In the genomic region with DNA sequence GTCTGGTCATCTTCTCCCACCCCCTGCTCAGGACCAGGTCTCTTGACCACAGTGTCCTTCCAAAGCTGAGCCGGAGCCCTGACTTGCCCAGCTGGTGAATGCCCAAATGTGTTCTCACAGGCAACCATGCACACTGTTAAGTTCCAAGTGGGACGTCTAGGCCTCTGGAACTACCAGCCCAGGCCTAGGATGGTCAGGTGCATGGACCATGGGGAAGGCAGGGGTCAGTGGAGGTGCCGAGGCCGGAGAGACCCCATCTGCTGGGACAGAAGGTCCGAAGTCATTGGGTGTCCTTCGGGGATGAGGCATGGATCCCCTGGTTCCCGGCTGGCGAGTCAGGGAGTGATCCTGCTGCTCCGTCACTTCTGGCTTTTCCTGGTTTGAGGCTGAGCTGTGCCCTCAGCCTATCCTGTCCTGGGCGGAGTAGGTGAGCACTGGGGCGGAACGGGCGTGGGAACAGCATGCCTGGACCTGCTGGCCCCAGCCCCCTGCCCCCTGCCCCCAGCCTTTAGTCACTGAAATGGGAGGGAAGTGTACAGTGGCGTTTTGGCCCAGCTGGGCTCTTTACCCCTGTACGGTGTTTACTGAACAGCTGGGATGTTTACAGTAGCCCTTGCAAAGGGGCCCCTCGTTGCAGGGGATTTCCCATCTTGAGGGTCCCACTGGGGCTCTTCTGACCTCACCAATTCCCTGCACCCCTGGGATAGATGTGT, we compare ENCODE assay signal across 14 cellular contexts. TPM values are rescaled to one million over a fixed set of nuclear protein-coding genes. Genes with fewer than 3 reads are reported as not detected.
DNase-seq lines count a peak whose midpoint lies in the region; ATAC-seq and TF ChIP-seq lines count a peak whose summit lies in the region.
"Had no signal": no experiment of that assay in that cellular context is flagged by ENCODE, and none has a peak within 500 bp of the region (broad histone marks: within the 10 kb centered on the region; RNA-seq: fewer than 3 reads in every experiment).

No MANE protein-coding gene starts in this region.

- H2AFZ ChIP-seq in parathyroid adenoma: no peak overlapping the region
- H2AFZ ChIP-seq: GM23248 had no signal

- no peaks in the 10 kb centered on the region for H3K4me1 Mint-ChIP-seq in CD8-positive, alpha-beta T cell (ENCODE audit: low read depth)
- H3K4me1 Mint-ChIP-seq: CD4-positive, alpha-beta memory T cell had no signal

- H3K27ac Mint-ChIP-seq in CD8-positive, alpha-beta T cell: no peak overlapping the region
- H3K27ac Mint-ChIP-seq: effector memory CD8-positive, alpha-beta T cell had no signal

- no peaks in the 10 kb centered on the region for H3K36me3 ChIP-seq in parathyroid adenoma (ENCODE audit: control insufficient read depth, insufficient read depth, low read length)
- no peaks in the 10 kb centered on the region for H3K36me3 ChIP-seq in CD8-positive, alpha-beta T cell (ENCODE audit: insufficient read depth, low read length)

- POLR2A ChIA-PET in AG04450 (lab: Yijun Ruan, JAX): no interaction called here
- POLR2A ChIA-PET in CD8-positive, alpha-beta T cell (lab: Charles Lee): no interaction called here

- ATAC-seq in esophagus mucosa (peak; percentile 73), HG03521 (IDR thresholded peaks at IDR 0.05; ENCODE audit: unreplicated experiment) (no peak)
- no peak for ATAC-seq in CD8-positive, alpha-beta T cell
- ATAC-seq: effector memory CD8-positive, alpha-beta T cell had no signal

- intact Hi-C loops in CD8-positive, alpha-beta T cell (cut with DNase I, micrococcal nuclease): no loop called here

- no peak overlapping the region for H3K4me3 Mint-ChIP-seq in CD8-positive, alpha-beta T cell
- H3K4me3 Mint-ChIP-seq: CD4-positive, alpha-beta memory T cell; effector memory CD8-positive, alpha-beta T cell had no signal

- TF ChIP-seq CTCF in AG04450 (IDR thresholded peaks at IDR 0.05; ENCODE audit: low read depth, low read length) (no peak), parathyroid adenoma (IDR thresholded peaks at IDR 0.05) (no peak)
- no peak for TF ChIP-seq CTCF in CD8-positive, alpha-beta T cell (IDR thresholded peaks at IDR 0.05)

- H3K9me3 Mint-ChIP-seq in CD8-positive, alpha-beta T cell: no peaks in the 10 kb centered on the region
- H3K9me3 Mint-ChIP-seq: CD4-positive, alpha-beta memory T cell; effector memory CD8-positive, alpha-beta T cell had no signal

- H3K27me3 Mint-ChIP-seq in CD8-positive, alpha-beta T cell (ENCODE audit: low read depth): no peaks in the 10 kb centered on the region

- no peaks in the 10 kb centered on the region for H3K36me3 Mint-ChIP-seq in CD8-positive, alpha-beta T cell
- H3K36me3 Mint-ChIP-seq: CD4-positive, alpha-beta memory T cell had no signal

- H3K4me2 ChIP-seq in parathyroid adenoma (ENCODE audit: low read length): no peak overlapping the region

- no peak overlapping the region for H3K9ac ChIP-seq in parathyroid adenoma
- H3K9ac ChIP-seq: GM23248 had no signal

- peaks cover 4% of the 10 kb centered on the region for H3K4me1 ChIP-seq in parathyroid adenoma
- H3K4me1 ChIP-seq in CD8-positive, alpha-beta T cell (ENCODE audit: insufficient read depth, low read length): no peaks in the 10 kb centered on the region

- TF ChIP-seq POLR2A in erythroblast (IDR thresholded peaks at IDR 0.05; ENCODE audit: low read length): no peak

- CTCF ChIA-PET in AG04450 (lab: Charles Lee): no interaction called here
- CTCF ChIA-PET in CD8-positive, alpha-beta T cell (lab: Charles Lee): interaction anchor here (1.6 kb wide), 1 partner anchor 47 kb away, joined by 3 read pairs; no protein-coding TSS in a partner anchor

- no peaks in the 10 kb centered on the region for H3K9me3 ChIP-seq in AG04450 (ENCODE audit: control insufficient read depth, insufficient read depth, low read length)
- no peaks in the 10 kb centered on the region for H3K9me3 ChIP-seq in parathyroid adenoma (ENCODE audit: control insufficient read depth, low read length)
- H3K9me3 ChIP-seq in CD8-positive, alpha-beta T cell (ENCODE audit: low read length): no peaks in the 10 kb centered on the region

- no peak for DNase-seq in AG04450 (ENCODE audit: low read depth, low spot score)
- DNase-seq in M059J (ENCODE audit: low read depth): peak; percentile 46
- no peak for DNase-seq in erythroblast (lab: John Stamatoyannopoulos, UW)
- no peak for DNase-seq in CD8-positive, alpha-beta T cell
- no peak for DNase-seq in NCI-H1694 treated with DMSO at 0.1 percent for 48 hours (lab: John Stamatoyannopoulos, UW)
- DNase-seq: effector memory CD8-positive, alpha-beta T cell; GM23248; NCI-H446 treated with DMSO at 0.1 percent for 48 hours had no signal

- H3K79me2 ChIP-seq in parathyroid adenoma: no peaks in the 10 kb centered on the region

- H3K4me3 ChIP-seq in AG04450 (ENCODE audit: low read depth, low read length) (no peak overlapping the region), parathyroid adenoma (ENCODE audit: low read depth, low read length) (no peak overlapping the region)
- no peak overlapping the region for H3K4me3 ChIP-seq in CD8-positive, alpha-beta T cell (ENCODE audit: low read depth, low read length)
- H3K4me3 ChIP-seq: GM23248 had no signal

- H3K27ac ChIP-seq in AG04450 (ENCODE audit: low read depth, low read length) (peak overlapping the region; percentile 39), parathyroid adenoma (peak overlapping the region; percentile 74)
- H3K27ac ChIP-seq in CD8-positive, alpha-beta T cell (ENCODE audit: low read depth, low read length): no peak overlapping the region
- H3K27ac ChIP-seq: GM23248 had no signal

- H3K27me3 ChIP-seq in AG04450 (ENCODE audit: control insufficient read depth, insufficient read depth, low read length) (no peaks in the 10 kb centered on the region), parathyroid adenoma (ENCODE audit: control insufficient read depth, insufficient read depth, low read length) (no peaks in the 10 kb centered on the region)
- H3K27me3 ChIP-seq in CD8-positive, alpha-beta T cell (ENCODE audit: insufficient read depth, low read length): no peaks in the 10 kb centered on the region

RNA-seq across cellular contexts. Expression of a gene that starts 12.1 kb away (rescaled TPM):
- 14.7 and 17.1 TPM in 2 replicates for polyA plus RNA-seq in AG04450 (2011; rRNA removed)
- 21.5 and 27.8 TPM in 2 replicates for polyA minus RNA-seq in AG04450 (2011; rRNA and poly(A)+ RNA removed)
- total RNA-seq in M059J (2014; rRNA removed; shearing (Covaris generic)): 3.7 and 6.6 TPM in 2 replicates
- 72.7 TPM for total RNA-seq in esophagus mucosa
- total RNA-seq in CD8-positive, alpha-beta T cell: under 1 TPM; 0.14 to 0.41 TPM
- total RNA-seq: CD4-positive, alpha-beta memory T cell had no signal
- polyA plus RNA-seq: CD4-positive, alpha-beta memory T cell had no signal

RNA-seq across cellular contexts. Expression of a gene that starts 24.2 kb away (rescaled TPM):
- polyA plus RNA-seq in AG04450 (2011; rRNA removed): not detected in 2 replicates
- polyA minus RNA-seq in AG04450 (2011; rRNA and poly(A)+ RNA removed): not detected in 2 replicates
- not detected in 2 replicates for total RNA-seq in M059J (2014; rRNA removed; shearing (Covaris generic))
- 0.08 TPM for total RNA-seq in esophagus mucosa
- total RNA-seq in CD8-positive, alpha-beta T cell: under 1 TPM; 0.28 to 0.30 TPM
- total RNA-seq: CD4-positive, alpha-beta memory T cell; GM23248; mesenteric fat pad; T-helper 1 cell treated with Interleukin-12 subunit alpha and Interleukin-12 subunit beta and Interleukin-4 antibody, amounts not matched to agents 30 ng/mL and 1 ng/mL, for 36 hours had no signal
- polyA plus RNA-seq: CD4-positive, alpha-beta memory T cell; GM23248 had no signal

RNA-seq across cellular contexts. Expression of a gene that starts 37.8 kb away (rescaled TPM):
- 0.06 and 0.11 TPM in 2 replicates for polyA plus RNA-seq in AG04450 (2011; rRNA removed)
- not detected in 2 replicates for polyA minus RNA-seq in AG04450 (2011; rRNA and poly(A)+ RNA removed)
- 0.89 and 0.96 TPM in 2 replicates for total RNA-seq in M059J (2014; rRNA removed; shearing (Covaris generic))
- total RNA-seq in esophagus mucosa: 0.60 TPM
- total RNA-seq in CD8-positive, alpha-beta T cell: 1 to 10 TPM; 4.8 to 7.2 TPM
- total RNA-seq: CD4-positive, alpha-beta memory T cell; GM23248; T-helper 1 cell treated with Interleukin-12 subunit alpha and Interleukin-12 subunit beta and Interleukin-4 antibody, amounts not matched to agents 30 ng/mL and 1 ng/mL, for 36 hours had no signal
- polyA plus RNA-seq: CD4-positive, alpha-beta memory T cell had no signal
